12 cellular contexts compared by ENCODE assay signal in the genomic region with DNA sequence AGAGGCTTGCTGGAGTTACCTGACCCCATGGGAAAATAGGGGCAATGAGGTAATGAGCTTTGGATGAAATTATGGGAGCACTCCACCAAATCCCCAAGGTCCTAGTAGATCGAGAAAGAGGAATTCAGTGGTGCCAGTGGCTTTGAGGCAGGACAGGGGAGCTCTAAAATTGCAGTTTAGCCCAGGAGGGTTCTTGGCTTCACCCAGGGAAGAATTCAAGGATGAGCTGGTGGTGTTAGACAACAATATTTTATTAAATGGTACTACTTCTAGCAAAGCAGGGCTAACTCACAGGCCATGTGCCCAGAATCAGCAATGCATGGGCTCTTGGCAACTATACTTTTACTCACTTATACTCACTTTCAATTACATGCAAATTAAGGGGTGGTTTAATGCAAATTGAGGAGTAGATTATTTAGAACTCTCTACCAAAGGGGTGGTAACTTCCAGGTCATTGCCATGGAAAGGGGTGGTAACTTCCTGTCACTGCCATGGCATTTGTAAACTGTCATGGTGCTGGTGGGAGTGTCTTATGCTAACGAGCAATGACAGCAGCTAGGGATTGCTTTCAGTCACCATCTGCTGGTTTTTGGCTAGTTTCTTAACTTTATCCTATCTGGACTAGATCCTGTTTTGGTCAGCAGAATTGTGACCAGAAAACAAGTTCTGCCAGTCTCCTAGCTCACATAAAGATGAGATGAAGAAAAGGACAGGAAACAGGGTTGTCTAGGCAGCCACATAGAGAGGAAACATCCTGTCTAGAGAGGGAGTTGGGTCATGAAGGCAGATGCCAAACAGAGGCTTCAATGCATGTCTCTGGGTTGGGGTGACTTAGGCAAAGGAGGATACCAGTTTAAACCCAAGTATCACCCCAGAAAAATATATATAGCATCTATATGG.
A peak's percentile ranks its signal among the peaks of the same experiment; 100 is the strongest.
DNase-seq lines count a peak whose midpoint lies in the region; ATAC-seq and TF ChIP-seq lines count a peak whose summit lies in the region.
"Had no signal": no experiment of that assay in that cellular context is flagged by ENCODE, and none has a peak within 500 bp of the region (broad histone marks: within the 10 kb centered on the region; RNA-seq: fewer than 3 reads in every experiment).

No MANE protein-coding gene starts in this region.

- no peaks in the 10 kb centered on the region for H3K27me3 ChIP-seq in KMS-11 (ENCODE audit: insufficient read depth, low read depth)
- no peaks in the 10 kb centered on the region for H3K27me3 ChIP-seq in naive thymus-derived CD4-positive, alpha-beta T cell (ENCODE audit: control insufficient read depth in 2 of 2, insufficient read depth in 2 of 2, low read length in 2 of 2)
- no peaks in the 10 kb centered on the region for H3K27me3 ChIP-seq in smooth muscle cell (ENCODE audit: low read depth)
- H3K27me3 ChIP-seq: breast epithelium, right lobe of liver had no signal

- H3K4me1 ChIP-seq in KMS-11 (ENCODE audit: low read depth, poor library complexity, severe bottlenecking), result no peaks in the 10 kb centered on the region
- H3K4me1 ChIP-seq in naive thymus-derived CD4-positive, alpha-beta T cell (ENCODE audit: control insufficient read depth in 2 of 2, insufficient read depth in 2 of 2, low read length in 2 of 2), result peaks cover 12 to 14% of the 10 kb centered on the region in 2 donors
- H3K4me1 ChIP-seq in smooth muscle cell (ENCODE audit: low read depth), result no peaks in the 10 kb centered on the region
- H3K4me1 ChIP-seq: breast epithelium, right lobe of liver had no signal

- H3F3A ChIP-seq in smooth muscle cell (ENCODE audit: low read depth), result no peaks in the 10 kb centered on the region

- POLR2A ChIA-PET in activated CD4-positive, alpha-beta T cell treated with anti-CD3 and anti-CD28 coated beads, Interleukin-2, amount 10 ng/mL, durations not matched to agents 7 days and 5 days (lab: Charles Lee), result no interaction called here
- POLR2A ChIA-PET in activated CD4-positive, alpha-beta memory T cell treated with anti-CD3 and anti-CD28 coated beads, Interleukin-2, amount 10 ng/mL, durations not matched to agents 7 days and 5 days (lab: Charles Lee), result interaction anchor here (1.1 to 1.5 kb wide), 2 partner anchors 12 to 88 kb away, joined by 3 to 4 read pairs; no protein-coding TSS in a partner anchor
- POLR2A ChIA-PET in naive thymus-derived CD4-positive, alpha-beta T cell (lab: Charles Lee), result interaction anchor here (0.7 to 2.4 kb wide), 3 partner anchors 12 to 87 kb away, joined by 4 to 6 read pairs (median 6); a partner anchor contains a TSS

- no peaks in the 10 kb centered on the region for H3K9me3 ChIP-seq in naive thymus-derived CD4-positive, alpha-beta T cell (ENCODE audit: control insufficient read depth in 2 of 3, low read length in 3 of 3)
- no peaks in the 10 kb centered on the region for H3K9me3 ChIP-seq in smooth muscle cell (replicated peaks; ENCODE audit: low read depth)
- H3K9me3 ChIP-seq: breast epithelium, right lobe of liver had no signal

- H2AFZ ChIP-seq in KMS-11 (ENCODE audit: low read depth) (peak overlapping the region; percentile 30; the same call in 1 of the 2 replicates), smooth muscle cell (ENCODE audit: low read depth) (no peak overlapping the region)

- no peak for TF ChIP-seq CTCF in KMS-11 (conservative IDR thresholded peaks at IDR 0.05; ENCODE audit: low read depth, low read length)
- TF ChIP-seq CTCF in smooth muscle cell (IDR thresholded peaks at IDR 0.05; ENCODE audit: borderline replicate concordance, insufficient read depth, poor library complexity, severe bottlenecking), result no peak

- H3K9me3 Mint-ChIP-seq in activated CD4-positive, alpha-beta T cell treated with anti-CD3 and anti-CD28 coated beads, Interleukin-2, amount 10 ng/mL, durations not matched to agents 7 days and 5 days, result peaks cover 11% of the 10 kb centered on the region
- H3K9me3 Mint-ChIP-seq in activated CD4-positive, alpha-beta memory T cell treated with anti-CD3 and anti-CD28 coated beads, Interleukin-2, amount 10 ng/mL, durations not matched to agents 7 days and 5 days, result peaks cover 3% of the 10 kb centered on the region
- peaks cover 0 to 11% (median 2%) of the 10 kb centered on the region in 11 donors for H3K9me3 Mint-ChIP-seq in naive thymus-derived CD4-positive, alpha-beta T cell

- peak; percentile 57 for DNase-seq in activated CD4-positive, alpha-beta T cell treated with anti-CD3 and anti-CD28 coated beads, Interleukin-2, amount 10 ng/mL, durations not matched to agents 7 days and 5 days
- DNase-seq in activated CD4-positive, alpha-beta T cell treated with anti-CD3 and anti-CD28 coated beads, Interleukin-2, amount 50 U/mL, for 1 hour, result no peak
- peak; percentile 27 for DNase-seq in activated CD4-positive, alpha-beta memory T cell treated with anti-CD3 and anti-CD28 coated beads, Interleukin-2, amount 10 ng/mL, durations not matched to agents 7 days and 5 days
- DNase-seq in naive thymus-derived CD4-positive, alpha-beta T cell, result peak in 7 of 9 donors; percentile 33 to 74 (median 59)
- DNase-seq in left colon (no peak), smooth muscle cell (lab: John Stamatoyannopoulos, UW; ENCODE audit: unreplicated experiment) (no peak)
- no peak for DNase-seq in activated effector memory CD4-positive, alpha-beta T cell treated with Interleukin-2 at 50 U/mL for 16 hours
- DNase-seq: GDM1, hypothalamus, right lobe of liver had no signal

- no peak overlapping the region for H3K9ac ChIP-seq in KMS-11
- H3K9ac ChIP-seq in smooth muscle cell (ENCODE audit: low read depth), result no peak overlapping the region

- H3K36me3 ChIP-seq in KMS-11 (ENCODE audit: insufficient read depth), result no peaks in the 10 kb centered on the region
- no peaks in the 10 kb centered on the region for H3K36me3 ChIP-seq in naive thymus-derived CD4-positive, alpha-beta T cell (ENCODE audit: control insufficient read depth in 2 of 3, insufficient read depth in 3 of 3, low read length in 3 of 3)
- H3K36me3 ChIP-seq in smooth muscle cell (ENCODE audit: low read depth), result no peaks in the 10 kb centered on the region
- H3K36me3 ChIP-seq: breast epithelium, right lobe of liver had no signal

- ATAC-seq in naive thymus-derived CD4-positive, alpha-beta T cell, result peak; percentile 79
- no peak for ATAC-seq in left colon

- H3K36me3 Mint-ChIP-seq in activated CD4-positive, alpha-beta T cell treated with anti-CD3 and anti-CD28 coated beads, Interleukin-2, amount 10 ng/mL, durations not matched to agents 7 days and 5 days (ENCODE audit: low read depth), result peaks cover 7% of the 10 kb centered on the region
- H3K36me3 Mint-ChIP-seq in activated CD4-positive, alpha-beta memory T cell treated with anti-CD3 and anti-CD28 coated beads, Interleukin-2, amount 10 ng/mL, durations not matched to agents 7 days and 5 days (ENCODE audit: low read depth), result no peaks in the 10 kb centered on the region
- peaks cover 0 to 4% (median 0%) of the 10 kb centered on the region in 5 donors for H3K36me3 Mint-ChIP-seq in naive thymus-derived CD4-positive, alpha-beta T cell

- intact Hi-C loops in naive thymus-derived CD4-positive, alpha-beta T cell (cut with micrococcal nuclease), result loop anchor here in 1 of 2 donors (1.0 kb wide), 3 partner anchors 64 to 168 kb away; a partner anchor contains a TSS
- intact Hi-C loops in left colon (cut with DNase I, micrococcal nuclease), result no loop called here

- no peaks in the 10 kb centered on the region for H3K79me2 ChIP-seq in KMS-11 (ENCODE audit: insufficient read depth, low read depth)
- H3K79me2 ChIP-seq in smooth muscle cell (ENCODE audit: low read depth), result no peaks in the 10 kb centered on the region

- CTCF ChIA-PET in activated CD4-positive, alpha-beta T cell treated with anti-CD3 and anti-CD28 coated beads, Interleukin-2, amount 10 ng/mL, durations not matched to agents 7 days and 5 days (lab: Charles Lee), result interaction anchor here (0.6 to 1.9 kb wide), 4 partner anchors 11 to 476 kb away, joined by 3 to 6 read pairs (median 3); no protein-coding TSS in a partner anchor
- CTCF ChIA-PET in activated CD4-positive, alpha-beta memory T cell treated with anti-CD3 and anti-CD28 coated beads, Interleukin-2, amount 10 ng/mL, durations not matched to agents 7 days and 5 days (lab: Charles Lee), result interaction anchor here (0.6 kb wide), 1 partner anchor 1231 kb away, joined by 3 read pairs; no protein-coding TSS in a partner anchor
- CTCF ChIA-PET in naive thymus-derived CD4-positive, alpha-beta T cell (lab: Charles Lee), result interaction anchor here (1.5 kb wide), 1 partner anchor 87 kb away, joined by 6 read pairs; no protein-coding TSS in a partner anchor

- H3K4me2 ChIP-seq in KMS-11, result no peak overlapping the region
- H3K4me2 ChIP-seq in smooth muscle cell, result no peak overlapping the region

- H3K27me3 Mint-ChIP-seq in activated CD4-positive, alpha-beta T cell treated with anti-CD3 and anti-CD28 coated beads, Interleukin-2, amount 10 ng/mL, durations not matched to agents 7 days and 5 days, result peaks cover 10% of the 10 kb centered on the region
- peaks cover 5% of the 10 kb centered on the region for H3K27me3 Mint-ChIP-seq in activated CD4-positive, alpha-beta memory T cell treated with anti-CD3 and anti-CD28 coated beads, Interleukin-2, amount 10 ng/mL, durations not matched to agents 7 days and 5 days
- H3K27me3 Mint-ChIP-seq in naive thymus-derived CD4-positive, alpha-beta T cell, result peaks cover 0 to 12% (median 0%) of the 10 kb centered on the region in 5 donors

- H3K4me3 Mint-ChIP-seq in activated CD4-positive, alpha-beta T cell treated with anti-CD3 and anti-CD28 coated beads, Interleukin-2, amount 10 ng/mL, durations not matched to agents 7 days and 5 days, result peak overlapping the region; percentile 33
- no peak overlapping the region for H3K4me3 Mint-ChIP-seq in activated CD4-positive, alpha-beta memory T cell treated with anti-CD3 and anti-CD28 coated beads, Interleukin-2, amount 10 ng/mL, durations not matched to agents 7 days and 5 days
- H3K4me3 Mint-ChIP-seq in naive thymus-derived CD4-positive, alpha-beta T cell, result peak overlapping the region in 9 of 10 donors; percentile 8 to 74 (median 42)

- H3K4me1 Mint-ChIP-seq in activated CD4-positive, alpha-beta T cell treated with anti-CD3 and anti-CD28 coated beads, Interleukin-2, amount 10 ng/mL, durations not matched to agents 7 days and 5 days, result peaks cover 16% of the 10 kb centered on the region
- peaks cover 10% of the 10 kb centered on the region for H3K4me1 Mint-ChIP-seq in activated CD4-positive, alpha-beta memory T cell treated with anti-CD3 and anti-CD28 coated beads, Interleukin-2, amount 10 ng/mL, durations not matched to agents 7 days and 5 days
- H3K4me1 Mint-ChIP-seq in naive thymus-derived CD4-positive, alpha-beta T cell, result peaks cover 10 to 23% (median 19%) of the 10 kb centered on the region in 7 donors

- peak overlapping the region; percentile 84 for H3K27ac Mint-ChIP-seq in activated CD4-positive, alpha-beta T cell treated with anti-CD3 and anti-CD28 coated beads, Interleukin-2, amount 10 ng/mL, durations not matched to agents 7 days and 5 days
- H3K27ac Mint-ChIP-seq in activated CD4-positive, alpha-beta memory T cell treated with anti-CD3 and anti-CD28 coated beads, Interleukin-2, amount 10 ng/mL, durations not matched to agents 7 days and 5 days, result peak overlapping the region; percentile 70
- peak overlapping the region; percentile 71 to 95 (median 88) for H3K27ac Mint-ChIP-seq in naive thymus-derived CD4-positive, alpha-beta T cell

- H4K20me1 ChIP-seq in KMS-11 (ENCODE audit: insufficient read depth), result no peaks in the 10 kb centered on the region
- H4K20me1 ChIP-seq in smooth muscle cell (ENCODE audit: low read depth), result no peaks in the 10 kb centered on the region

- no peak overlapping the region for H3K27ac ChIP-seq in KMS-11
- H3K27ac ChIP-seq in naive thymus-derived CD4-positive, alpha-beta T cell (ENCODE audit: low read depth, low read length), result peak overlapping the region; percentile 1
- no peak overlapping the region for H3K27ac ChIP-seq in smooth muscle cell (ENCODE audit: low read depth)
- H3K27ac ChIP-seq: breast epithelium, right lobe of liver had no signal

- H3K4me3 ChIP-seq in KMS-11 (IDR thresholded peaks at IDR 0.05; ENCODE audit: insufficient read depth, low read depth, low read length) (no peak overlapping the region), smooth muscle cell (no peak overlapping the region)
- no peak overlapping the region for H3K4me3 ChIP-seq in naive thymus-derived CD4-positive, alpha-beta T cell (ENCODE audit: low read length)
- H3K4me3 ChIP-seq: breast epithelium, right lobe of liver had no signal

- 91% methylated on average over 2 of the region's 2 CpGs for WGBS in smooth muscle cell (ENCODE audit: low lambda C conversion rate)

Comparison
In these comparisons a context has a peak if more than half of its experiments do, and no peak if none do; other contexts are left out.
1. DNase-seq: peak in activated CD4-positive, alpha-beta T cell treated with anti-CD3 and anti-CD28 coated beads, Interleukin-2, amount 10 ng/mL, durations not matched to agents 7 days and 5 days (single experiment), activated CD4-positive, alpha-beta memory T cell treated with anti-CD3 and anti-CD28 coated beads, Interleukin-2, amount 10 ng/mL, durations not matched to agents 7 days and 5 days (single experiment) and naive thymus-derived CD4-positive, alpha-beta T cell (7 of 9); none in activated CD4-positive, alpha-beta T cell treated with anti-CD3 and anti-CD28 coated beads, Interleukin-2, amount 50 U/mL, for 1 hour (single experiment), left colon (0 of 2), activated effector memory CD4-positive, alpha-beta T cell treated with Interleukin-2 at 50 U/mL for 16 hours (single experiment) and smooth muscle cell (single experiment).
2. Peak in every context shown above with its lines, with median percentiles within 50 percentile points of each other: H3K27ac Mint-ChIP-seq.